Comparison of ENCODE assay signal across 8 cellular contexts in genomic region chr1:26170472-26170821, GRCh38. TPM values are rescaled to one million over a fixed set of nuclear protein-coding genes. Genes with fewer than 3 reads are reported as not detected.
DNase-seq lines count a peak whose midpoint lies in the region; ATAC-seq, FAIRE-seq and TF ChIP-seq lines count a peak whose summit lies in the region.

No MANE protein-coding gene starts in this region.

- H3K36me3 ChIP-seq in astrocyte (ENCODE audit: insufficient read depth, low read length) (no peaks in the 10 kb centered on the region), left lung (peaks cover 0 to 4% of the 10 kb centered on the region in 2 donors), testis (ENCODE audit: low read depth, missing control alignments) (no peaks in the 10 kb centered on the region)

- H3K36me3 Mint-ChIP-seq in activated CD4-positive, alpha-beta T cell treated with anti-CD3 and anti-CD28 coated beads for 36 hours (ENCODE audit: low read depth) = peaks cover 12% of the 10 kb centered on the region
- no peaks in the 10 kb centered on the region for H3K36me3 Mint-ChIP-seq in astrocyte (ENCODE audit: low read depth, unreplicated experiment)

- no peaks in the 10 kb centered on the region for H4K20me1 ChIP-seq in astrocyte (ENCODE audit: insufficient read depth, low read length)

- ATAC-seq in activated CD4-positive, alpha-beta T cell treated with anti-CD3 and anti-CD28 coated beads for 36 hours = no peak
- ATAC-seq in left lung = peak; percentile 2
- no peak for ATAC-seq in HG03196 (IDR thresholded peaks at IDR 0.05; ENCODE audit: unreplicated experiment)

- WGBS in testis, 2 donors = 64 to 100% methylated on average over 1 to 9 of the region's 9 CpGs

- TF ChIP-seq POLR2A in testis (IDR thresholded peaks at IDR 0.05) = no peak

- CTCF ChIA-PET in activated CD4-positive, alpha-beta T cell treated with anti-CD3 and anti-CD28 coated beads for 36 hours (lab: Charles Lee) = interaction anchor here (0.7 to 2.6 kb wide), 21 partner anchors 10 to 294 kb away, joined by 3 to 35 read pairs (median 5); partner anchors contain the start of genes CD52, CEP85, DHDDS and PAQR7

- H3K27ac ChIP-seq in astrocyte (ENCODE audit: low read depth, low read length) (peak overlapping the region; percentile 74), left lung (no peak overlapping the region), testis (peak overlapping the region in 1 of 2 donors; percentile 71)

- H3K27me3 ChIP-seq in astrocyte (ENCODE audit: insufficient read depth, low read length) (no peaks in the 10 kb centered on the region), left lung (peaks cover 0 to 3% of the 10 kb centered on the region in 2 donors), testis (no peaks in the 10 kb centered on the region)

- FAIRE-seq in astrocyte (lab: Jason Lieb, UNC) = no peak

- H3K4me1 ChIP-seq in astrocyte (ENCODE audit: insufficient read depth, low read length) (peaks cover 13% of the 10 kb centered on the region), left lung (peaks cover 5 to 21% of the 10 kb centered on the region in 2 donors), testis (peaks cover 12% of the 10 kb centered on the region)

- H2AFZ ChIP-seq in astrocyte (ENCODE audit: low read depth, low read length) = peak overlapping the region; percentile 96

- peak overlapping the region; percentile 95 for H3K4me3 Mint-ChIP-seq in activated CD4-positive, alpha-beta T cell treated with anti-CD3 and anti-CD28 coated beads for 36 hours
- peak overlapping the region; percentile 89 for H3K4me3 Mint-ChIP-seq in astrocyte (ENCODE audit: unreplicated experiment)

- no peaks in the 10 kb centered on the region for H3K27me3 Mint-ChIP-seq in activated CD4-positive, alpha-beta T cell treated with anti-CD3 and anti-CD28 coated beads for 36 hours
- no peaks in the 10 kb centered on the region for H3K27me3 Mint-ChIP-seq in astrocyte (ENCODE audit: low read depth, unreplicated experiment)

- H3K9me3 ChIP-seq in astrocyte (ENCODE audit: insufficient read depth, low read depth, low read length) = no peaks in the 10 kb centered on the region
- no peaks in the 10 kb centered on the region for H3K9me3 ChIP-seq in left lung
- no peaks in the 10 kb centered on the region for H3K9me3 ChIP-seq in testis

- peak overlapping the region; percentile 88 for H3K27ac Mint-ChIP-seq in activated CD4-positive, alpha-beta T cell treated with anti-CD3 and anti-CD28 coated beads for 36 hours
- H3K27ac Mint-ChIP-seq in astrocyte (ENCODE audit: unreplicated experiment) = no peak overlapping the region

- H3K4me3 ChIP-seq in astrocyte (ENCODE audit: insufficient read depth, low read depth, low read length) = peak overlapping the region; percentile 68
- peak overlapping the region; percentile 71 to 81 for H3K4me3 ChIP-seq in left lung
- peak overlapping the region; percentile 71 to 91 for H3K4me3 ChIP-seq in testis

- POLR2A ChIA-PET in activated CD4-positive, alpha-beta T cell treated with anti-CD3 and anti-CD28 coated beads for 36 hours (lab: Charles Lee) = no interaction called here

- TF ChIP-seq CTCF in astrocyte (IDR thresholded peaks at IDR 0.05; ENCODE audit: insufficient read depth, low read depth, low read length) = no peak
- no peak for TF ChIP-seq CTCF in left lung (IDR thresholded peaks at IDR 0.05)
- TF ChIP-seq CTCF in testis (IDR thresholded peaks at IDR 0.05) = no peak

- no peak for DNase-seq in activated CD4-positive, alpha-beta T cell treated with anti-CD3 and anti-CD28 coated beads for 36 hours
- DNase-seq in activated CD4-positive, alpha-beta T cell treated with anti-CD3 and anti-CD28 coated beads for 4 hours = no peak
- DNase-seq in astrocyte (ENCODE audit: low read depth) (no peak), left lung (peak in 1 of 2 donors; percentile 36), testis (no peak), HT-29 (ENCODE audit: low spot score) (no peak)
- no peak for DNase-seq in stimulated activated CD4-positive, alpha-beta T cell treated with anti-CD3 and anti-CD28 coated beads, Interleukin-4, amount 100 ng/mL, for 1 hour

- intact Hi-C loops in activated CD4-positive, alpha-beta T cell treated with anti-CD3 and anti-CD28 coated beads for 36 hours (cut with DNase I, micrococcal nuclease) = no loop called here
- intact Hi-C loops in left lung (cut with DNase I) = no loop called here
- intact Hi-C loops in testis (cut with DNase I; ENCODE audit: low total_unique reads) = no loop called here

- peaks cover 20% of the 10 kb centered on the region for H3K79me2 ChIP-seq in astrocyte (ENCODE audit: insufficient read depth, low read length)

- peak overlapping the region; percentile 88 for H3K4me2 ChIP-seq in astrocyte (ENCODE audit: low read length)

- H3K9me3 Mint-ChIP-seq in activated CD4-positive, alpha-beta T cell treated with anti-CD3 and anti-CD28 coated beads for 36 hours (ENCODE audit: low read depth) = no peaks in the 10 kb centered on the region
- H3K9me3 Mint-ChIP-seq in astrocyte (ENCODE audit: unreplicated experiment) = no peaks in the 10 kb centered on the region

- peak overlapping the region; percentile 94 for H3K9ac ChIP-seq in astrocyte (ENCODE audit: low read length)

- H3K4me1 Mint-ChIP-seq in activated CD4-positive, alpha-beta T cell treated with anti-CD3 and anti-CD28 coated beads for 36 hours = peaks cover 10% of the 10 kb centered on the region
- no peaks in the 10 kb centered on the region for H3K4me1 Mint-ChIP-seq in astrocyte (ENCODE audit: low read depth, unreplicated experiment)

RNA-seq across cellular contexts. Expression of gene ZNF593, which starts 0.7 kb away (rescaled TPM):
- total RNA-seq in activated CD4-positive, alpha-beta T cell treated with anti-CD3 and anti-CD28 coated beads for 36 hours = 10 to 100 TPM; 44.6 to 56.3 TPM
- total RNA-seq in astrocyte (34.4 and 37.6 TPM in 2 replicates), left lung (10 to 100 TPM; 23.2 to 32.2 TPM), testis (10 to 100 TPM; 37.3 to 56.7 TPM)
- polyA plus RNA-seq in testis (ENCODE audit: insufficient read depth, low read depth, low replicate concordance) = 22.8 TPM
- total RNA-seq in HT-29 (2014; rRNA removed; shearing (Covaris generic)) = 170 and 217 TPM in 2 replicates

RNA-seq across cellular contexts. Expression of gene ZNF593OS, which starts 1.2 kb away (rescaled TPM):
- total RNA-seq in activated CD4-positive, alpha-beta T cell treated with anti-CD3 and anti-CD28 coated beads for 36 hours = not detected
- not detected in 2 replicates for total RNA-seq in astrocyte
- not detected for total RNA-seq in left lung
- 1 to 10 TPM in 1 of 2 donors, not detected in 1; 1.7 TPM for total RNA-seq in testis
- 0.62 TPM for polyA plus RNA-seq in testis (ENCODE audit: insufficient read depth, low read depth, low replicate concordance)
- 1.6 TPM in 1 of 2 replicates, not detected in the other for total RNA-seq in HT-29 (2014; rRNA removed; shearing (Covaris generic))

RNA-seq across cellular contexts. Expression of gene C1orf232, which starts 1.7 kb away (rescaled TPM):
- not detected for total RNA-seq in activated CD4-positive, alpha-beta T cell treated with anti-CD3 and anti-CD28 coated beads for 36 hours
- total RNA-seq in astrocyte (not detected in 2 replicates), left lung (not detected), testis (not detected)
- not detected for polyA plus RNA-seq in testis (ENCODE audit: insufficient read depth, low read depth, low replicate concordance)
- total RNA-seq in HT-29 (2014; rRNA removed; shearing (Covaris generic)) = not detected in 2 replicates

RNA-seq across cellular contexts. Expression of gene CNKSR1, which starts 6.8 kb away (rescaled TPM):
- total RNA-seq in activated CD4-positive, alpha-beta T cell treated with anti-CD3 and anti-CD28 coated beads for 36 hours = 1 to 10 TPM; 3.0 to 3.2 TPM
- total RNA-seq in astrocyte (4.2 and 5.0 TPM in 2 replicates), left lung (10 to 100 TPM; 17.2 to 32.9 TPM), testis (1 to 10 TPM; 7.6 to 9.6 TPM)
- polyA plus RNA-seq in testis (ENCODE audit: insufficient read depth, low read depth, low replicate concordance) = 2.7 TPM
- total RNA-seq in HT-29 (2014; rRNA removed; shearing (Covaris generic)) = 39.9 and 40.4 TPM in 2 replicates

RNA-seq across cellular contexts. Expression of gene FAM110D, which starts 11.6 kb away (rescaled TPM):
- total RNA-seq in activated CD4-positive, alpha-beta T cell treated with anti-CD3 and anti-CD28 coated beads for 36 hours = not detected
- total RNA-seq in astrocyte = 0.70 and 0.77 TPM in 2 replicates
- 1 to 10 TPM; 2.3 to 5.1 TPM for total RNA-seq in left lung
- 1 to 10 TPM; 1.8 to 3.2 TPM for total RNA-seq in testis
- polyA plus RNA-seq in testis (ENCODE audit: insufficient read depth, low read depth, low replicate concordance) = 1.3 TPM
- total RNA-seq in HT-29 (2014; rRNA removed; shearing (Covaris generic)) = not detected in 2 replicates
